In genomic region chr13:110228936-110229904, GRCh38 we compare ENCODE assay signal across 17 cellular contexts.
DNase-seq lines count a peak whose midpoint lies in the region; ATAC-seq and TF ChIP-seq lines count a peak whose summit lies in the region.
"Had no signal": no experiment of that assay in that cellular context is flagged by ENCODE, and none has a peak within 500 bp of the region (broad histone marks: within the 10 kb centered on the region; RNA-seq: fewer than 3 reads in every experiment).

No MANE protein-coding gene starts in this region.

- ATAC-seq in left lobe of liver: no peak
- ATAC-seq in HG02938 (IDR thresholded peaks at IDR 0.05; ENCODE audit: unreplicated experiment): no peak
- ATAC-seq: naive thymus-derived CD8-positive, alpha-beta T cell; T-cell had no signal

- no peaks in the 10 kb centered on the region for H3K9me3 ChIP-seq in muscle layer of duodenum (ENCODE audit: control insufficient read depth in 1 of 2, low read length in 2 of 2)
- H3K9me3 ChIP-seq: breast epithelium, tibial nerve had no signal

- H3K27me3 ChIP-seq in muscle layer of duodenum (ENCODE audit: low read depth, low read length): no peaks in the 10 kb centered on the region
- H3K27me3 ChIP-seq: breast epithelium, tibial nerve had no signal

- H3K27ac Mint-ChIP-seq in HFFc6: peak overlapping the region; percentile 62
- H3K27ac Mint-ChIP-seq: T-cell had no signal

- peaks cover 5% of the 10 kb centered on the region; the same call in 1 of the 2 replicates for H3K27me3 Mint-ChIP-seq in HFFc6 (ENCODE audit: insufficient read depth)

- peaks cover 5% of the 10 kb centered on the region for H3K36me3 Mint-ChIP-seq in HFFc6 (ENCODE audit: low read depth)
- H3K36me3 Mint-ChIP-seq: naive thymus-derived CD8-positive, alpha-beta T cell; T-cell had no signal

- TF ChIP-seq CTCF in HFFc6 (IDR thresholded peaks at IDR 0.05): no peak

- DNase-seq in A172 (ENCODE audit: low spot score) (peak; percentile 30), HFFc6 (no peak), dermis blood vessel endothelial cell (peak; percentile 52), left lobe of liver (ENCODE audit: low spot score) (no peak), NCI-H2196 (lab: John Stamatoyannopoulos, UW; ENCODE audit: unreplicated experiment) (no peak), 8988T (no peak)
- DNase-seq: activated naive CD4-positive, alpha-beta T cell; naive thymus-derived CD8-positive, alpha-beta T cell; NCI-H446 treated with DMSO at 0.1 percent for 48 hours; OCI-M1; stimulated activated CD4-positive, alpha-beta T cell treated with anti-CD3 and anti-CD28 coated beads, Interleukin-4, amount 100 ng/mL, for 1 hour; T-cell had no signal

- H3K4me1 ChIP-seq in muscle layer of duodenum (ENCODE audit: control insufficient read depth in 1 of 2, insufficient read depth in 2 of 2, low read length in 2 of 2): peaks cover 6 to 24% of the 10 kb centered on the region in 2 donors
- H3K4me1 ChIP-seq: breast epithelium had no signal

- no peak overlapping the region for H3K4me3 ChIP-seq in muscle layer of duodenum (ENCODE audit: low read depth in 1 of 2, low read length in 2 of 2)
- H3K4me3 ChIP-seq: breast epithelium, tibial nerve had no signal

- H3K4me1 Mint-ChIP-seq in HFFc6 (ENCODE audit: low read depth): peaks cover 72% of the 10 kb centered on the region
- H3K4me1 Mint-ChIP-seq: naive thymus-derived CD8-positive, alpha-beta T cell; T-cell had no signal

- H3K9me3 Mint-ChIP-seq in HFFc6: no peaks in the 10 kb centered on the region
- H3K9me3 Mint-ChIP-seq: naive thymus-derived CD8-positive, alpha-beta T cell; T-cell had no signal

- H3K36me3 ChIP-seq in muscle layer of duodenum (ENCODE audit: control insufficient read depth in 1 of 2, insufficient read depth in 2 of 2, low read length in 2 of 2): no peaks in the 10 kb centered on the region
- H3K36me3 ChIP-seq: breast epithelium, tibial nerve had no signal

- H3K4me3 Mint-ChIP-seq in HFFc6: no peak overlapping the region
- H3K4me3 Mint-ChIP-seq: naive thymus-derived CD8-positive, alpha-beta T cell; T-cell had no signal

- H3K27ac ChIP-seq in muscle layer of duodenum (ENCODE audit: low read length): peak overlapping the region; percentile 32
- H3K27ac ChIP-seq: breast epithelium, VCaP had no signal

Comparison
In these comparisons a context has a peak if more than half of its experiments do, and no peak if none do; other contexts are left out.
1. DNase-seq: peak in A172 (single experiment) and dermis blood vessel endothelial cell (single experiment); none in HFFc6 (single experiment), left lobe of liver (single experiment), NCI-H2196 (single experiment) and 8988T (single experiment).